Comparison of ENCODE assay signal across 20 cellular contexts in the genomic region with DNA sequence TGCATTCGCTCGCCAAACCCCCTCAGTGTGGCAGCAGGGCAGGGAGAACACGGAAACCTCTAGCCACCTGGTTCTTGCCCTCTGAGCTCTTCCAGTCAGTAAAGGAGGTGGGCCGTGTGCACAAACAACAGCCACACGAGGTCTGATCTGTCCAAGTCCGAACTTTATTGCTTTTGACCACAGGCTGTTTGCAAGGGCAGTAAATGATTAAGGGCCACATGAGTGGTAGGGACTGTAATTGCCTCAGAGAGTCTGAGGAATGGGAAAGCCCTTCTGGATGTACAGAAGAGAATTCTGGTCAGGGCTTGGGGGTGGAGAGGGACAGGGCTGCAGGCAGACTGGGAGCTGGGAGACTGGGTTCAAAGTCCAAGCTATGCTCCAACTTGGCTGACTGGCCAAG.
"Had no signal": no experiment of that assay in that cellular context is flagged by ENCODE, and none has a peak within 500 bp of the region (broad histone marks: within the 10 kb centered on the region; RNA-seq: fewer than 3 reads in every experiment).

No MANE protein-coding gene starts in this region.

- H3K9me3 ChIP-seq: esophagus muscularis mucosa, gastroesophageal sphincter, psoas muscle, sigmoid colon, suprapubic skin, thyroid gland had no signal

- H3K27ac Mint-ChIP-seq: natural killer cell, type B pancreatic cell had no signal

- H3K36me3 ChIP-seq: esophagus muscularis mucosa, gastroesophageal sphincter, sigmoid colon, suprapubic skin, thyroid gland had no signal

- DNase-seq: cortex of kidney; dorsolateral prefrontal cortex; effector CD8-positive, alpha-beta T cell; kidney; mammary epithelial cell; natural killer cell; occipital lobe; psoas muscle; sigmoid colon; stimulated activated CD4-positive, alpha-beta T cell treated with anti-CD3 and anti-CD28 coated beads, Interleukin-12 subunit alpha, Interleukin-12 subunit beta, amount 100 ng/mL, for 4 hours; stimulated activated naive CD4-positive, alpha-beta T cell treated with Interleukin-2 at 50 U/mL for 16 hours; thyroid gland had no signal

- H3K9me3 Mint-ChIP-seq: central memory CD8-positive, alpha-beta T cell; natural killer cell; neural crest cell; type B pancreatic cell had no signal

- H3K9ac ChIP-seq: parathyroid adenoma had no signal

- H3K4me1 Mint-ChIP-seq: central memory CD8-positive, alpha-beta T cell; natural killer cell; neural crest cell had no signal

- H3K27ac ChIP-seq: dorsolateral prefrontal cortex, esophagus muscularis mucosa, gastroesophageal sphincter, parathyroid adenoma, psoas muscle, sigmoid colon, skin epidermis, suprapubic skin, thyroid gland had no signal

- H3K27me3 ChIP-seq: thyroid gland had no signal

- H3K4me1 ChIP-seq: esophagus muscularis mucosa, gastroesophageal sphincter, parathyroid adenoma, psoas muscle, sigmoid colon, thyroid gland had no signal

- H3K4me3 ChIP-seq: dorsolateral prefrontal cortex, esophagus muscularis mucosa, gastroesophageal sphincter, psoas muscle, sigmoid colon, skin epidermis, suprapubic skin, thyroid gland had no signal

- H3K36me3 Mint-ChIP-seq: natural killer cell, type B pancreatic cell had no signal

- H3K4me3 Mint-ChIP-seq: central memory CD8-positive, alpha-beta T cell; natural killer cell; neural crest cell; type B pancreatic cell had no signal
